In the genomic region with DNA sequence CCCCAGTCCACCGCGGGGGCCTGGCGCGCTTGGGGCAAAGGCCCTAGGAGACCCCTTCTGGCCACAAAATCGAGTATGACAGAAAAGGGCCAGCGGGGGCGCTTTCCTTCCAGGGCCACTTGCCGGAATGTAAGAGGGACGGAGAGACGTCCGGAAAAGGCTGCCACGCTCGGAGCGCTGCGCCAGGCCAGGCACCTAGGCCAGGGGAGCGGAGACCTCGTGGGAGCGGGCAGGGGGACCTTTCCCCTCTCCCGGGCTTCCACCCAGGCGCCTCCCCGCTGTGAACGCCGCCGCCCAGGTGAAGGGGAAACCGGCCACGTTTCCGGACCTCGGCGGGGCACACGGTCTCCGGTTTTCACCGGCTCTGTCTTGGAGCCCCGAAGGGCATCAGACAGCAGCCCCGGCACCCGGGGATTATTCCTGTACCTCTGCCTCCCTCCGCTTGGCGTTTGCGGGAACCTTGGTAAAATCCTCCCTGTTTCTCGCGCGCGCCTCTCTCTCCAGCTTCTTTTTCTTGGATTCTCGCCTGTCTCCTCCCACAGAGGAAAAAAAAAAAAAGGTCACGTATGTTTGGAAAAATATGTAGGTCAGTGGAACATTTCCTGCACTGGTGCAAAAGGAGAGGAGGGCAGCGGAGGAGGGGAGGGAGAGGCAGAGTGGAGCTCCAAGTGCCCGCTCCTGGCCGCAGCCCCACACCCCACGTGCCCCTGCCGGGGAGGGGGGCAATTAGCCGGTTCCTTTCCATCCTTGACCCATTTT, we compare ENCODE assay signal across 8 cellular contexts. TPM values are rescaled to one million over a fixed set of nuclear protein-coding genes. Genes with fewer than 3 reads are reported as not detected.
DNase-seq lines count a peak whose midpoint lies in the region; ATAC-seq and TF ChIP-seq lines count a peak whose summit lies in the region.

No MANE protein-coding gene starts in this region.

- peaks cover 83% of the 10 kb centered on the region for H3K27me3 Mint-ChIP-seq in mesothelial cell of epicardium (ENCODE audit: low read depth)

- peak overlapping the region; percentile 54 for H3K4me3 ChIP-seq in epithelial cell of esophagus (ENCODE audit: low read length)
- peak overlapping the region; percentile 39 to 67 (median 55) for H3K4me3 ChIP-seq in tibial nerve

- H3K4me1 Mint-ChIP-seq in mesothelial cell of epicardium: peaks cover 13% of the 10 kb centered on the region

- H3K36me3 Mint-ChIP-seq in mesothelial cell of epicardium: no peaks in the 10 kb centered on the region

- peaks cover 0 to 19% (median 5%) of the 10 kb centered on the region in 4 donors for H3K4me1 ChIP-seq in tibial nerve

- whole genome bisulfite sequencing in tibial nerve, 2 donors: 1% methylated on average over 39 to 50 of the region's 50 CpGs

- H3K9me3 ChIP-seq in tibial nerve: no peaks in the 10 kb centered on the region

- H3K27ac ChIP-seq in tibial nerve: peak overlapping the region; percentile 54 to 87 (median 80)

- no peak for ATAC-seq in HG02759 (IDR thresholded peaks at IDR 0.05; ENCODE audit: unreplicated experiment)
- ATAC-seq in HG03460 (IDR thresholded peaks at IDR 0.05; ENCODE audit: unreplicated experiment): no peak

- peak overlapping the region; percentile 74 for H3K4me3 Mint-ChIP-seq in mesothelial cell of epicardium

- H3K36me3 ChIP-seq in tibial nerve: no peaks in the 10 kb centered on the region

- peak in 1 of 2 donors; percentile 25 for TF ChIP-seq POLR2A in tibial nerve (IDR thresholded peaks at IDR 0.05)

- DNase-seq in NCI-H2227 (lab: John Stamatoyannopoulos, UW; ENCODE audit: unreplicated experiment): peak; percentile 25
- DNase-seq in NCI-H2227 treated with DMSO at 0.1 percent for 48 hours (lab: John Stamatoyannopoulos, UW): no peak
- DNase-seq in activated CD4-positive, alpha-beta T cell treated with anti-CD3 and anti-CD28 coated beads, Interleukin-2, amount 50 U/mL, for 1 hour: peak; percentile 3
- DNase-seq in epithelial cell of esophagus (ENCODE audit: low read depth): peak; percentile 53
- DNase-seq in mesothelial cell of epicardium (ENCODE audit: low spot score in 2 of 2, unreplicated experiment in 2 of 2): peak in 1 of 2 experiments; percentile 51
- peak in 1 of 2 donors; percentile 39 for DNase-seq in tibial nerve (ENCODE audit: low spot score in 2 of 2)

- H3K9me3 Mint-ChIP-seq in mesothelial cell of epicardium: no peaks in the 10 kb centered on the region

- peak overlapping the region; percentile 73 for H3K27ac Mint-ChIP-seq in mesothelial cell of epicardium

- TF ChIP-seq EP300 in tibial nerve (IDR thresholded peaks at IDR 0.05): peak in 1 of 2 donors; percentile 54

- peaks cover 0 to 20% of the 10 kb centered on the region in 2 donors for H3K27me3 ChIP-seq in tibial nerve

- peak; percentile 28 for TF ChIP-seq CTCF in epithelial cell of esophagus (IDR thresholded peaks at IDR 0.05; ENCODE audit: insufficient read depth, low read depth, low read length, missing control alignments)
- no peak for TF ChIP-seq CTCF in mesothelial cell of epicardium (IDR thresholded peaks at IDR 0.05; ENCODE audit: unreplicated experiment)
- peak in 1 of 5 experiments; percentile 26 for TF ChIP-seq CTCF in tibial nerve (IDR thresholded peaks at IDR 0.05)

RNA-seq across cellular contexts. Expression of gene NPAS2, which starts 1.2 kb away (rescaled TPM):
- 3.6 to 5.4 TPM (median 5.2 TPM) in 3 replicates for total RNA-seq in mesothelial cell of epicardium
- 10 to 100 TPM in 2 of 4 donors, 1 to 10 TPM in 2; 7.7 to 83.2 (median 15.1) TPM for total RNA-seq in tibial nerve
